23 cellular contexts compared by ENCODE assay signal in the genomic region with DNA sequence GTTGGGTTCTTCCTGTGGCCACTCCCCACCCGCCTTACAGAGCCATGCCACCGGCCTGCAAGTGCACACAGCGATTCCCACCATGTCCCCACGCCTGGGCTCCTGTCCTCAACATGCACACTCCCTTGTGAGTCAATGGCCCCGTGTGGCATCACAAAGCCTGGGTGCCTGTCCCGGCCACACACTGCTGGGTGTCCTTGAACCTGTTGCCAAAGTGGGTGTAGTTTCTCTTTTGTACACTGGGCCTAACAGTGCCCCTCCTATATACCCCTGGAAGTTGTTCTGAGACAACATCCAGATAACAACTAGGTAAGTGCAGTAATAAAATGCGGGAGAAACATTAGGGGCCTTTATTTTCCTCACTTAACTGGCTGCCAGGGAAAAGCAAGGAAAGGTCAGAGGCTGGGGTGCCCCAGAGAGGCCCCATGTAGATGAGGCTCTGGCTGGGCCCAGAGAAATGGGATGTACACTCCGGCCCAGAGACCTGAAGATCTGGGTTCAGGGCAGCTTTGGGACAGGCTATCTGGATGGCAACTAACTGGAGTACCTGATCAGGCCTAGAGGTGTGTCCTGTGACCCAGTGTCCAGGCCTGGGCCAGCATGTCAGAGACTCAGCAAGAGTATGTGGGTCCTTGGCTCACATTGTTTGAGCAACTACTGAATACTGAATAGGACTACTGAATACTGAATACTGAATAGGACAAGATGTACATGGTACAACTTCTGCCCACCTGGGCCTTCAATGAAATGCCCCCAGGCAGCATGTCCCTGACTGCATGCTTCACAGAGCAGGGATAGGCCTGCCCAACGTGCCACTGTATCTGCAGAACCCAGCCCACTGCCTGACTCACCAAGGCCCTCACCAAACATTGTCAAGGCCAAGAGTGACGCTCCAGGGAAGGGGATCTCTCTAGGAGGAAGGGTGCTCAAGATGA. TPM values are rescaled to one million over a fixed set of nuclear protein-coding genes. Genes with fewer than 3 reads are reported as not detected.
A peak's percentile ranks its signal among the peaks of the same experiment; 100 is the strongest.
DNase-seq lines count a peak whose midpoint lies in the region; ATAC-seq and TF ChIP-seq lines count a peak whose summit lies in the region.
"Had no signal": no experiment of that assay in that cellular context is flagged by ENCODE, and none has a peak within 500 bp of the region (broad histone marks: within the 10 kb centered on the region; RNA-seq: fewer than 3 reads in every experiment).

No MANE protein-coding gene starts in this region.

- H3K9ac ChIP-seq in neural progenitor cell: no peak overlapping the region

- no peaks in the 10 kb centered on the region for H3K79me2 ChIP-seq in neural progenitor cell (ENCODE audit: low read depth)

- H2AFZ ChIP-seq in neural progenitor cell (replicated peaks): no peak overlapping the region

- H3K27ac ChIP-seq in neural progenitor cell: no peak overlapping the region
- H3K27ac ChIP-seq: vagina had no signal

- H3K9me3 ChIP-seq in neural progenitor cell (ENCODE audit: low read depth): no peaks in the 10 kb centered on the region
- H3K9me3 ChIP-seq: testis, vagina had no signal

- peak overlapping the region; percentile 42 for H3K27ac Mint-ChIP-seq in neural progenitor cell
- H3K27ac Mint-ChIP-seq: activated CD8-positive, alpha-beta T cell treated with anti-CD3 and anti-CD28 coated beads for 36 hours; CD4-positive, alpha-beta memory T cell; stimulated activated naive B cell treated with anti-CD40 and anti-IgM and Interleukin-4, amounts not matched to agents 10 μg/mL and 1 μg/mL and 100 μg/mL, for 72 hours had no signal

- H3K36me3 Mint-ChIP-seq in neural progenitor cell: no peaks in the 10 kb centered on the region
- H3K36me3 Mint-ChIP-seq: CD4-positive, alpha-beta memory T cell; stimulated activated naive B cell treated with anti-CD40 and anti-IgM and Interleukin-4, amounts not matched to agents 10 μg/mL and 1 μg/mL and 100 μg/mL, for 72 hours had no signal

- peaks cover 17% of the 10 kb centered on the region for H3K4me1 Mint-ChIP-seq in neural progenitor cell
- H3K4me1 Mint-ChIP-seq: CD4-positive, alpha-beta memory T cell; stimulated activated naive B cell treated with anti-CD40 and anti-IgM and Interleukin-4, amounts not matched to agents 10 μg/mL and 1 μg/mL and 100 μg/mL, for 72 hours had no signal

- no peaks in the 10 kb centered on the region for H3F3A ChIP-seq in neural progenitor cell (ENCODE audit: low read depth)

- TF ChIP-seq CTCF in epithelial cell of esophagus (IDR thresholded peaks at IDR 0.05; ENCODE audit: insufficient read depth, low read depth, low read length, missing control alignments) (no peak), neural progenitor cell (IDR thresholded peaks at IDR 0.05) (no peak)

- DNase-seq in ELR (ENCODE audit: low read depth) (peak; percentile 24), RPMI7951 (ENCODE audit: low read depth) (peak; percentile 50), epithelial cell of esophagus (ENCODE audit: low read depth) (peak; percentile 76), neural progenitor cell (ENCODE audit: low spot score) (no peak), cerebellar nuclear complex (lab: John Stamatoyannopoulos, UW) (no peak)
- no peak for DNase-seq in stimulated activated CD4-positive, alpha-beta T cell treated with anti-CD3 and anti-CD28 coated beads, Interleukin-4, amount 100 ng/mL, for 4 hours
- DNase-seq: activated CD8-positive, alpha-beta T cell treated with anti-CD3 and anti-CD28 coated beads for 36 hours; activated gamma-delta T cell treated with Interleukin-2 at 50 U/mL for 16 hours; amniotic stem cell; cortex of kidney; DMS53; HCEC 1CT; NCI-H1436; NCI-H524 treated with DMSO at 0.1 percent for 48 hours; RPMI8226; small intestine; stimulated activated CD4-positive, alpha-beta T cell treated with anti-CD3 and anti-CD28 coated beads, Interleukin-2, amount 100 ng/mL, for 24 hours; stimulated activated naive B cell treated with anti-CD40 and anti-IgM and Interleukin-4, amounts not matched to agents 10 μg/mL and 1 μg/mL and 100 μg/mL, for 72 hours; testis had no signal

- peaks cover 13% of the 10 kb centered on the region for H3K27me3 Mint-ChIP-seq in neural progenitor cell (ENCODE audit: insufficient read depth, low read depth)

- H3K4me2 ChIP-seq in neural progenitor cell: no peak overlapping the region

- no peaks in the 10 kb centered on the region for H3K9me3 Mint-ChIP-seq in neural progenitor cell
- H3K9me3 Mint-ChIP-seq: activated CD8-positive, alpha-beta T cell treated with anti-CD3 and anti-CD28 coated beads for 36 hours; stimulated activated naive B cell treated with anti-CD40 and anti-IgM and Interleukin-4, amounts not matched to agents 10 μg/mL and 1 μg/mL and 100 μg/mL, for 72 hours had no signal

- H3K4me1 ChIP-seq in neural progenitor cell: peaks cover 14% of the 10 kb centered on the region

- H3K36me3 ChIP-seq in neural progenitor cell: no peaks in the 10 kb centered on the region
- H3K36me3 ChIP-seq: vagina had no signal

- H4K20me1 ChIP-seq in neural progenitor cell (ENCODE audit: low read depth): no peaks in the 10 kb centered on the region

- H3K4me3 Mint-ChIP-seq in neural progenitor cell: no peak overlapping the region
- H3K4me3 Mint-ChIP-seq: activated CD8-positive, alpha-beta T cell treated with anti-CD3 and anti-CD28 coated beads for 36 hours; CD4-positive, alpha-beta memory T cell; stimulated activated naive B cell treated with anti-CD40 and anti-IgM and Interleukin-4, amounts not matched to agents 10 μg/mL and 1 μg/mL and 100 μg/mL, for 72 hours had no signal

- no peak overlapping the region for H3K4me3 ChIP-seq in epithelial cell of esophagus (ENCODE audit: low read length)
- H3K4me3 ChIP-seq in neural progenitor cell: no peak overlapping the region
- H3K4me3 ChIP-seq: lung, testis, vagina had no signal

- H3K27me3 ChIP-seq in neural progenitor cell: peaks cover 3% of the 10 kb centered on the region
- H3K27me3 ChIP-seq: testis, vagina had no signal

- no peak for ATAC-seq in HG03469 (IDR thresholded peaks at IDR 0.05; ENCODE audit: unreplicated experiment)
- ATAC-seq: activated CD8-positive, alpha-beta T cell treated with anti-CD3 and anti-CD28 coated beads for 36 hours; stimulated activated naive B cell treated with anti-CD40 and anti-IgM and Interleukin-4, amounts not matched to agents 10 μg/mL and 1 μg/mL and 100 μg/mL, for 72 hours had no signal

RNA-seq across cellular contexts. Expression of gene ABCC3, which starts 8.3 kb away (rescaled TPM):
- total RNA-seq in RPMI7951 (2014; rRNA removed; shearing (Covaris generic)): 23.1 and 28.4 TPM in 2 replicates
- total RNA-seq in neural progenitor cell (ENCODE audit: low replicate concordance): 0.22 TPM in 1 of 2 replicates, not detected in the other
- total RNA-seq: activated CD8-positive, alpha-beta T cell treated with anti-CD3 and anti-CD28 coated beads for 36 hours had no signal

Comparison
In these comparisons a context has a peak if more than half of its experiments do, and no peak if none do; other contexts are left out.
1. DNase-seq: peak in ELR (single experiment), RPMI7951 (single experiment) and epithelial cell of esophagus (single experiment); none in neural progenitor cell (single experiment), cerebellar nuclear complex (0 of 2) and stimulated activated CD4-positive, alpha-beta T cell treated with anti-CD3 and anti-CD28 coated beads, Interleukin-4, amount 100 ng/mL, for 4 hours (0 of 2).
2. RNA of gene ABCC3, which starts 8.3 kb away (total RNA-seq): 23.1 to 28.4 TPM in RPMI7951; 0.22 TPM in neural progenitor cell; every median in the first group is over 10 times any median in the second.